ENCODE assay signal across 8 cellular contexts in the genomic region with DNA sequence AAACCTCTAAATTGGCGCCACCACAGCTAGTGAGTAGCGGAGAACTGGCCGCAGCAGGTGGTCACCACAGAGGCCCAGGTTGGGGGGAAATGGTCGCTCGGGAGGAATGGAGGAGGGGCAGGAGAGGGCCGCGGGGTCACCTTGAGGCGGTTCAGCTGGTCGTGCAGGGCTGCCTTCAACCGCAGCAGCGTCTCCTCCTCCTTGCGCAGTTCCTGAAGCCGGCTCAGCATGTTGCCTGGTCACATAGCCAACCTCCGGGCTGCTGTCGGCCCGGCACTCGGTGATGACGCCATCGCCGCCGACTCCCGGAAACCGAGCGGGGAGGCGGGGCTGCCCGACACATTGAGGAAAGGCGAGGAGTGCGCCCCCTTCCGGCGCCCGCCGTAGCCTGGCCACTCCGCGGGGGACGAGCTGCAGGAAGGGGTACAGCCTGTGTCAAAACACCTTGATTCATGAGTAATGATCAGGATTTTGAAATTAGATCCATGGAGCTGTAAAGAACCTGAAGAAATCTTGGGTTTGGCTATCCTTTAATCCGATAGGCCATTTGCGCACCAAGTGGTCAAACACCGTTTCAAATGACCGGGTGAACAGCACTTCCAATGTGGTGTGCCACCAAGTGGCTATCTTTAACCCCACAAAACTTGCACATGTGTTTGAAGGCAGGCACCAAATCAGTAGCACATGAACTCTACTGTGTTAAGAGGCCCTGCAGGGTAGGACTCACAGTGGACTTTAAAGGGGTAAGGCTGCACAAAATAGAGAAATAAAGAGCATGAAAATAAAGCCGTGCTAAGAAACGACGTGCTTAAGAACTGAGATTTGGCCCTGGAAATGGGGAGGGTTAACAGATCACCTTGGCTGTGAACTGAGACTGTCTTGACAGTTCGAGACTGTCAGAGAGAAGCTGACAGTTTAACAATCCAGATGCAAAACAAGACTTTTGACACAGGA. TPM values are rescaled to one million over a fixed set of nuclear protein-coding genes. Genes with fewer than 3 reads are reported as not detected.
DNase-seq lines count a peak whose midpoint lies in the region; ATAC-seq and TF ChIP-seq lines count a peak whose summit lies in the region.

A gene with protein sequence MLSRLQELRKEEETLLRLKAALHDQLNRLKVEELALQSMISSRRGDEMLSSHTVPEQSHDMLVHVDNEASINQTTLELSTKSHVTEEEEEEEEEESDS (minus strand): TSS at position 261 of the 954 bp plus-strand sequence. CDS start 31 bp downstream, at position 230.

- H3K4me3 Mint-ChIP-seq in osteocyte (ENCODE audit: unreplicated experiment), result peak within 1 kb of the TSS; percentile 87

- H3K27me3 Mint-ChIP-seq in osteocyte (ENCODE audit: unreplicated experiment), result no peaks in the 10 kb centered on the region

- peaks cover 36% of the 10 kb centered on the region for H3K36me3 ChIP-seq in thymus (ENCODE audit: control insufficient read depth, insufficient read depth)

- H3K27ac Mint-ChIP-seq in activated naive CD4-positive, alpha-beta T cell treated with anti-CD3 and anti-CD28 coated beads, Interleukin-2, amount 50 U/mL, for 72 hours, result peak within 1 kb of the TSS; percentile 97 to 98
- H3K27ac Mint-ChIP-seq in osteocyte (ENCODE audit: unreplicated experiment), result peak within 1 kb of the TSS; percentile 91

- H3K9me3 ChIP-seq in thymus (ENCODE audit: control insufficient read depth), result no peaks in the 10 kb centered on the region

- H3K4me1 Mint-ChIP-seq in osteocyte (ENCODE audit: unreplicated experiment), result peaks cover 27% of the 10 kb centered on the region

- peak; percentile 89 for ATAC-seq in HG02571 (IDR thresholded peaks at IDR 0.05; ENCODE audit: unreplicated experiment)
- peak; percentile 81 to 93 for ATAC-seq in activated naive CD4-positive, alpha-beta T cell treated with anti-CD3 and anti-CD28 coated beads, Interleukin-2, amount 50 U/mL, for 72 hours

- no peaks in the 10 kb centered on the region for H3K9me3 Mint-ChIP-seq in activated naive CD4-positive, alpha-beta T cell treated with anti-CD3 and anti-CD28 coated beads, Interleukin-2, amount 50 U/mL, for 72 hours
- no peaks in the 10 kb centered on the region for H3K9me3 Mint-ChIP-seq in osteocyte (ENCODE audit: unreplicated experiment)

- H3K27ac ChIP-seq in thymus (ENCODE audit: low read depth), result peak within 1 kb of the TSS; percentile 94

- no peaks in the 10 kb centered on the region for H3K27me3 ChIP-seq in thymus (ENCODE audit: control insufficient read depth, insufficient read depth)

- H3K36me3 Mint-ChIP-seq in activated naive CD4-positive, alpha-beta T cell treated with anti-CD3 and anti-CD28 coated beads, Interleukin-2, amount 50 U/mL, for 72 hours, result peaks cover 32 to 39% of the 10 kb centered on the region in 2 donors
- H3K36me3 Mint-ChIP-seq in osteocyte (ENCODE audit: unreplicated experiment), result peaks cover 55% of the 10 kb centered on the region

- WGBS in thymus, result 16% methylated on average over 43 of the region's 43 CpGs

- H3K4me1 ChIP-seq in thymus (ENCODE audit: control insufficient read depth, insufficient read depth, low read length), result peaks cover 5% of the 10 kb centered on the region

- peak within 1 kb of the TSS; percentile 85 for H3K4me3 ChIP-seq in thymus (ENCODE audit: low read length)

- DNase-seq in GM10248 (ENCODE audit: extremely low spot score), result peak; percentile 94
- peak; percentile 89 for DNase-seq in NCI-H1048 (lab: John Stamatoyannopoulos, UW)
- peak; percentile 87 for DNase-seq in SKM-1 (lab: John Stamatoyannopoulos, UW; ENCODE audit: unreplicated experiment)
- DNase-seq in activated naive CD4-positive, alpha-beta T cell treated with anti-CD3 and anti-CD28 coated beads, Interleukin-2, amount 50 U/mL, for 72 hours (ENCODE audit: low spot score in 2 of 2), result peak; percentile 95 to 100
- DNase-seq in glomerular visceral epithelial cell (ENCODE audit: extremely low spot score), result peak; percentile 95
- peak; percentile 99 for DNase-seq in osteocyte (ENCODE audit: extremely low spot score, unreplicated experiment)

- peak; percentile 97 for TF ChIP-seq CTCF in GM10248 (IDR thresholded peaks at IDR 0.05; ENCODE audit: control extremely low read depth, extremely low read depth, low read depth, missing control alignments)
- peak; percentile 100 for TF ChIP-seq CTCF in osteocyte (IDR thresholded peaks at IDR 0.05)

- CTCF ChIA-PET in GM10248 (lab: Yijun Ruan, JAX), result interaction anchor here (0.7 to 4.3 kb wide), 53 partner anchors 8 to 866 kb away, joined by 3 to 63 read pairs (median 4); partner anchors contain the start of genes DIS3L, MAP2K1 and TIPIN

- POLR2A ChIA-PET in GM10248 (lab: Yijun Ruan, JAX), result interaction anchor here (0.6 to 3.2 kb wide), 5 partner anchors 13 to 110 kb away, joined by 3 to 17 read pairs (median 5); partner anchors contain the start of gene MAP2K1

RNA-seq across cellular contexts. Expression of the gene that starts here (rescaled TPM):
- 10 to 100 TPM; 18.9 to 27.7 TPM for total RNA-seq in activated naive CD4-positive, alpha-beta T cell treated with anti-CD3 and anti-CD28 coated beads, Interleukin-2, amount 50 U/mL, for 72 hours
- 20.8 and 24.8 TPM in 2 replicates for total RNA-seq in osteocyte
- polyA plus RNA-seq in thymus, result 39.9 TPM

Comparison
In these comparisons a context has a peak if more than half of its experiments do, and no peak if none do; other contexts are left out.
1. Peak in every context shown above with its lines: DNase-seq, ATAC-seq, H3K4me3 ChIP-seq and H3K27ac ChIP-seq.